8 cellular contexts compared by ENCODE assay signal in genomic region chr15:85649372-85649771, GRCh38.
DNase-seq lines count a peak whose midpoint lies in the region; ATAC-seq and TF ChIP-seq lines count a peak whose summit lies in the region.

No MANE protein-coding gene starts in this region.

- H3K4me3 Mint-ChIP-seq in T-cell (no peak overlapping the region), osteocyte (ENCODE audit: unreplicated experiment) (no peak overlapping the region)

- TF ChIP-seq CTCF in epithelial cell of esophagus (IDR thresholded peaks at IDR 0.05; ENCODE audit: insufficient read depth, low read depth, low read length, missing control alignments) (no peak), osteocyte (IDR thresholded peaks at IDR 0.05) (no peak)

- peak in 1 of 4 experiments; percentile 13 for ATAC-seq in T-cell (replicated peaks in 1 of 4)
- no peak for ATAC-seq in GM19023 (IDR thresholded peaks at IDR 0.05; ENCODE audit: unreplicated experiment)
- no peak for ATAC-seq in HG02678 (IDR thresholded peaks at IDR 0.05; ENCODE audit: unreplicated experiment)

- peak; percentile 68 for DNase-seq in activated effector memory CD4-positive, alpha-beta T cell treated with anti-CD3 and anti-CD28 coated beads, Interleukin-2, amount 50 U/mL, for 16 hours
- no peak for DNase-seq in activated effector memory CD4-positive, alpha-beta T cell treated with Interleukin-2 at 50 U/mL for 16 hours
- DNase-seq in T-cell: peak in 1 of 34 experiments; percentile 26
- peak; percentile 43 for DNase-seq in epithelial cell of esophagus (ENCODE audit: low read depth)
- no peak for DNase-seq in osteocyte (ENCODE audit: extremely low spot score, unreplicated experiment)
- DNase-seq in SK-N-DZ (ENCODE audit: low spot score): no peak

- H3K36me3 Mint-ChIP-seq in T-cell: peaks cover 32% of the 10 kb centered on the region
- peaks cover 31% of the 10 kb centered on the region for H3K36me3 Mint-ChIP-seq in osteocyte (ENCODE audit: unreplicated experiment)

- CTCF ChIA-PET in T-cell (lab: Charles Lee): no interaction called here

- H3K27me3 Mint-ChIP-seq in T-cell (no peaks in the 10 kb centered on the region), osteocyte (ENCODE audit: unreplicated experiment) (no peaks in the 10 kb centered on the region)

- H3K4me3 ChIP-seq in epithelial cell of esophagus (ENCODE audit: low read length): no peak overlapping the region

- H3K27ac Mint-ChIP-seq in T-cell: peak overlapping the region; percentile 76 to 83
- peak overlapping the region; percentile 72 for H3K27ac Mint-ChIP-seq in osteocyte (ENCODE audit: unreplicated experiment)

- POLR2A ChIA-PET in T-cell (lab: Charles Lee): interaction anchor here (0.5 to 1.1 kb wide), 3 partner anchors 12 to 35 kb away, joined by 3 read pairs; no protein-coding TSS in a partner anchor

- H3K9me3 Mint-ChIP-seq in T-cell: no peaks in the 10 kb centered on the region
- no peaks in the 10 kb centered on the region for H3K9me3 Mint-ChIP-seq in osteocyte (ENCODE audit: unreplicated experiment)

- H3K4me1 Mint-ChIP-seq in T-cell (peaks cover 40 to 46% (median 40%) of the 10 kb centered on the region in 3 donors), osteocyte (ENCODE audit: unreplicated experiment) (peaks cover 18% of the 10 kb centered on the region)

Comparison
In these comparisons a context has a peak if more than half of its experiments do, and no peak if none do; other contexts are left out.
1. DNase-seq: peak in activated effector memory CD4-positive, alpha-beta T cell treated with anti-CD3 and anti-CD28 coated beads, Interleukin-2, amount 50 U/mL, for 16 hours (single experiment) and epithelial cell of esophagus (single experiment); none in activated effector memory CD4-positive, alpha-beta T cell treated with Interleukin-2 at 50 U/mL for 16 hours (single experiment), osteocyte (single experiment) and SK-N-DZ (single experiment).